Comparison of ENCODE assay signal across 22 cellular contexts in genomic region chr12:78328524-78328923, GRCh38.
DNase-seq lines count a peak whose midpoint lies in the region; ATAC-seq and TF ChIP-seq lines count a peak whose summit lies in the region.
"Had no signal": no experiment of that assay in that cellular context is flagged by ENCODE, and none has a peak within 500 bp of the region (broad histone marks: within the 10 kb centered on the region; RNA-seq: fewer than 3 reads in every experiment).

No MANE protein-coding gene starts in this region.

- no peak for DNase-seq in GM20000 (ENCODE audit: low spot score)
- no peak for DNase-seq in esophagus squamous epithelium (lab: John Stamatoyannopoulos, UW)
- DNase-seq in esophagus muscularis mucosa (ENCODE audit: extremely low spot score) = no peak
- DNase-seq: Caco-2; CD4-positive, alpha-beta memory T cell; H7; KG1; NCI-H1105; NCI-H1694; NCI-H2081; NCI-H2171; NCI-H345; NCI-H524; NCI-H82; OCI-M1; Right ventricle myocardium superior; T-helper 9 cell had no signal

- H3K4me3 ChIP-seq in esophagus squamous epithelium (no peak overlapping the region), esophagus muscularis mucosa (no peak overlapping the region)
- H3K4me3 ChIP-seq: BLaER1 treated with 17β-estradiol and CSF1 and Interleukin-3, amounts not matched to agents 10 nM and 100 nM had no signal

- H3K4me1 ChIP-seq in esophagus squamous epithelium (no peaks in the 10 kb centered on the region), esophagus muscularis mucosa (no peaks in the 10 kb centered on the region)
- H3K4me1 ChIP-seq: Caco-2 had no signal

- TF ChIP-seq POLR2A in esophagus squamous epithelium (IDR thresholded peaks at IDR 0.05) = no peak
- no peak for TF ChIP-seq POLR2A in esophagus muscularis mucosa (IDR thresholded peaks at IDR 0.05; ENCODE audit: low read depth)

- no peak for TF ChIP-seq EP300 in esophagus muscularis mucosa (IDR thresholded peaks at IDR 0.05)

- H3K27me3 ChIP-seq in esophagus squamous epithelium (no peaks in the 10 kb centered on the region), esophagus muscularis mucosa (no peaks in the 10 kb centered on the region)
- H3K27me3 ChIP-seq: BLaER1 treated with 17β-estradiol and CSF1 and Interleukin-3, amounts not matched to agents 10 nM and 100 nM had no signal

- WGBS in esophagus squamous epithelium, 2 donors = 79 to 89% methylated on average over 4 of the region's 4 CpGs
- 88% methylated on average over 4 of the region's 4 CpGs for WGBS in esophagus muscularis mucosa

- H3K9me3 ChIP-seq in esophagus squamous epithelium (no peaks in the 10 kb centered on the region), esophagus muscularis mucosa (no peaks in the 10 kb centered on the region)
- H3K9me3 ChIP-seq: BLaER1 treated with 17β-estradiol and CSF1 and Interleukin-3, amounts not matched to agents 10 nM and 100 nM; Caco-2 had no signal

- no peaks in the 10 kb centered on the region for H3K36me3 ChIP-seq in esophagus squamous epithelium
- no peaks in the 10 kb centered on the region for H3K36me3 ChIP-seq in esophagus muscularis mucosa
- H3K36me3 ChIP-seq: BLaER1 treated with 17β-estradiol and CSF1 and Interleukin-3, amounts not matched to agents 10 nM and 100 nM had no signal

- no peak overlapping the region for H3K27ac ChIP-seq in esophagus squamous epithelium
- no peak overlapping the region for H3K27ac ChIP-seq in esophagus muscularis mucosa (replicated peaks in 1 of 4)
- H3K27ac ChIP-seq: BLaER1 treated with 17β-estradiol and CSF1 and Interleukin-3, amounts not matched to agents 10 nM and 100 nM had no signal

- ATAC-seq in GM18519 (IDR thresholded peaks at IDR 0.05; ENCODE audit: low FRiP score, unreplicated experiment) (peak; percentile 54), GM21717 (IDR thresholded peaks at IDR 0.05; ENCODE audit: unreplicated experiment) (peak; percentile 58), HG03558 (IDR thresholded peaks at IDR 0.05; ENCODE audit: extremely low read depth, unreplicated experiment) (peak; percentile 50), HG02642 (IDR thresholded peaks at IDR 0.05; ENCODE audit: poor library complexity, unreplicated experiment) (no peak)

- TF ChIP-seq CTCF in GM20000 (IDR thresholded peaks at IDR 0.05; ENCODE audit: extremely low read depth, missing control alignments) (no peak), esophagus squamous epithelium (IDR thresholded peaks at IDR 0.05) (no peak), esophagus muscularis mucosa (IDR thresholded peaks at IDR 0.05) (no peak)

- intact Hi-C loops in esophagus squamous epithelium (cut with DNase I) = no loop called here
- intact Hi-C loops in esophagus muscularis mucosa (cut with DNase I) = no loop called here
